Comparison of ENCODE assay signal across 8 cellular contexts in the genomic region with DNA sequence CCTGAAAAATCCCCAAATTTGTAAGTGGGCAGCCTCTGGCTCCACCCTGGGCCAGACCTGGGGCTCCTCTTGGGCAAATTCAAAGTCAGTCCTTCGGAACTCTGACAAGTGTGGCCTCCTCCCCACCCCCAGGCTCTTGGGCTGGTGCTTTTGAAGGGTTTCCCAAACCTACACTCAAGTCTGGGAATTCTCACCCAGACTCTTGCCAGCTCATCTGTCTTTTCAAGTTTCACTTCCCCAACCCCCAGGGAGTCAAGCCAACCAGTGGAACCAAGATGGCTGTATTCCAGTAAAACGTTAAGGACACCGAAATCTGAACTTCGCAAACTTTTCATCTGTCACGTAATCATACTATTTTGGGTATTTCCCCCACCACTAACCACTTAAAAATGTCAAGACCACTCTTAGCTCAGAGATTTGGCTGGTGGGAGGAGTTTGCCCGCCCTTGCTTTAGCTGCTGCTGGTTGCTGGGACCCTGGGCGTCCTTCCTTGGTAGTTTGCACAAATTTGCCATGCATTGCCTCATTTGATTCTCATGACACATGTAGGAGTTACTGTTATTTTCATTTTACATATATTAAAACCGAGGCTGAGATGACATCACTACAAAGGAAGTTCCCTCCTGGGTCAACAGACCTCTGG. TPM values are rescaled to one million over a fixed set of nuclear protein-coding genes. Genes with fewer than 3 reads are reported as not detected.
DNase-seq lines count a peak whose midpoint lies in the region; ATAC-seq, FAIRE-seq and TF ChIP-seq lines count a peak whose summit lies in the region.

No MANE protein-coding gene starts in this region.

- no peak overlapping the region for H2AFZ ChIP-seq in K562 (ENCODE audit: low read depth, low read length)
- peak overlapping the region; percentile 53 for H2AFZ ChIP-seq in osteoblast (ENCODE audit: low read length)

- in situ Hi-C loops in K562 (cut with MboI) = no loop called here

- H3K9me3 Mint-ChIP-seq in endothelial cell (ENCODE audit: unreplicated experiment) = no peaks in the 10 kb centered on the region

- H3K4me1 ChIP-seq in RWPE2 (ENCODE audit: insufficient read depth, poor library complexity, severe bottlenecking) (peaks cover 23% of the 10 kb centered on the region), K562 (replicated peaks in 1 of 2; ENCODE audit: control insufficient read depth in 2 of 2, insufficient read depth in 2 of 2, low read length in 2 of 2) (peaks cover 29 to 40% of the 10 kb centered on the region in 2 experiments; a peak in 4 of 5 replicates), osteoblast (ENCODE audit: insufficient read depth, low read length) (peaks cover 32% of the 10 kb centered on the region)

- TF ChIP-seq RAD21 in K562 (CRISPR knock-in tag; conservative IDR thresholded peaks at IDR 0.05 in 1 of 2, IDR thresholded peaks at IDR 0.05 in 1 of 2) = no peak

- H3K36me3 ChIP-seq in RWPE2 (ENCODE audit: low read depth) = peaks cover 40% of the 10 kb centered on the region
- peaks cover 55% of the 10 kb centered on the region for H3K36me3 ChIP-seq in K562 (ENCODE audit: control insufficient read depth, insufficient read depth, low read length)
- H3K36me3 ChIP-seq in osteoblast (ENCODE audit: insufficient read depth, low read length) = peaks cover 39% of the 10 kb centered on the region

- H3K9me1 ChIP-seq in K562 (ENCODE audit: control insufficient read depth, insufficient read depth, low read length) = no peaks in the 10 kb centered on the region

- H3K4me2 ChIP-seq in K562 (ENCODE audit: insufficient read depth, low read length) (no peak overlapping the region), osteoblast (ENCODE audit: insufficient read depth, low read length) (peak overlapping the region; percentile 32)

- H3K27ac ChIP-seq in RWPE2 (ENCODE audit: poor library complexity, severe bottlenecking) = peak overlapping the region; percentile 63
- H3K27ac ChIP-seq in K562 (ENCODE audit: extremely low read depth, low read depth, low read length) = peak overlapping the region; percentile 24; the same call in 1 of the 3 replicates
- peak overlapping the region; percentile 79 for H3K27ac ChIP-seq in osteoblast (ENCODE audit: low read depth, low read length)

- H3K36me3 Mint-ChIP-seq in endothelial cell (ENCODE audit: low read depth, unreplicated experiment) = peaks cover 18% of the 10 kb centered on the region

- POLR2A ChIA-PET in K562 (lab: Yijun Ruan, JAX) = interaction anchor here (0.7 to 7.4 kb wide), 6 partner anchors 7 to 275 kb away, joined by 3 to 141 read pairs (median 6); a partner anchor contains a TSS

- ATAC-seq in GM18867 (IDR thresholded peaks at IDR 0.05; ENCODE audit: unreplicated experiment) = peak; percentile 43
- peak; percentile 48 for ATAC-seq in HG02885 (IDR thresholded peaks at IDR 0.05; ENCODE audit: poor library complexity, unreplicated experiment)
- no peak for ATAC-seq in RWPE2 (ENCODE audit: low read depth)
- ATAC-seq in K562 = no peak

- DNase-seq in RWPE2 (ENCODE audit: low spot score) (no peak), K562 (ENCODE audit: extremely low read depth in 1 of 4, low spot score in 3 of 4) (no peak), osteoblast (ENCODE audit: insufficient read length, low spot score, missing footprints) (peak; percentile 82), foreskin melanocyte (no peak), NCI-H82 (lab: John Stamatoyannopoulos, UW) (no peak), endothelial cell (ENCODE audit: low spot score) (no peak)

- H3K4me1 Mint-ChIP-seq in endothelial cell (ENCODE audit: unreplicated experiment) = peaks cover 13% of the 10 kb centered on the region

- TF ChIP-seq EP300 in K562 (IDR thresholded peaks at IDR 0.05; ENCODE audit: low read length) = no peak

- CTCF ChIA-PET in K562 (lab: Yijun Ruan, JAX; ENCODE audit: low intra/inter-chr PET ratio) = no interaction called here

- H3K4me3 Mint-ChIP-seq in endothelial cell (ENCODE audit: unreplicated experiment) = no peak overlapping the region

- H3K79me2 ChIP-seq in K562 (ENCODE audit: control insufficient read depth, insufficient read depth, low read length) (peaks cover 31% of the 10 kb centered on the region), osteoblast (ENCODE audit: insufficient read depth, low read length) (peaks cover 16% of the 10 kb centered on the region)

- H3K9ac ChIP-seq in K562 (ENCODE audit: insufficient read depth in 1 of 2, low read depth in 2 of 2, low read length in 2 of 2) = no peak overlapping the region

- no TSS peak for BruUV-seq in K562 (replicated peaks; lab: Mats Ljungman, UMichigan)

- 63% methylated on average over 8 of the region's 8 CpGs for WGBS in K562 (ENCODE audit: insufficient coverage, low coverage, missing lambda C conversion rate)

- H3K27ac Mint-ChIP-seq in endothelial cell (ENCODE audit: unreplicated experiment) = no peak overlapping the region

- FAIRE-seq in K562 (lab: Jason Lieb, UNC) = no peak

- H3K27me3 Mint-ChIP-seq in endothelial cell (ENCODE audit: unreplicated experiment) = peaks cover 8% of the 10 kb centered on the region

- no peak for TF ChIP-seq POLR2A in K562 (conservative IDR thresholded peaks at IDR 0.05)

- H4K20me1 ChIP-seq in K562 (replicated peaks; ENCODE audit: control insufficient read depth, insufficient read depth, low read length) (peaks cover 24% of the 10 kb centered on the region), osteoblast (ENCODE audit: insufficient read depth, low read length) (peaks cover 16% of the 10 kb centered on the region)

- intact Hi-C loops in K562 (cut with micrococcal nuclease) = loop anchor here (2.0 kb wide), 1 partner anchor 18 kb away; no protein-coding TSS in a partner anchor

- H3K9me3 ChIP-seq in RWPE2 (ENCODE audit: severe bottlenecking) (no peaks in the 10 kb centered on the region), K562 (replicated peaks; ENCODE audit: control insufficient read depth, insufficient read depth, low read depth, low read length) (no peaks in the 10 kb centered on the region; the same call in 1 of the 2 replicates), osteoblast (ENCODE audit: low read depth, low read length) (no peaks in the 10 kb centered on the region)

- TF ChIP-seq CTCF in RWPE2 (IDR thresholded peaks at IDR 0.05; ENCODE audit: poor library complexity, severe bottlenecking) = no peak
- TF ChIP-seq CTCF in K562 (IDR thresholded peaks at IDR 0.05 in 2 of 3, conservative IDR thresholded peaks at IDR 0.05 in 1 of 3; ENCODE audit: insufficient read depth in 2 of 3, low read depth in 1 of 3, low read length in 3 of 3) = no peak
- TF ChIP-seq CTCF in osteoblast (IDR thresholded peaks at IDR 0.05; ENCODE audit: extremely low read depth, low read depth, low read length) = no peak
- no peak for TF ChIP-seq CTCF in endothelial cell (IDR thresholded peaks at IDR 0.05; ENCODE audit: unreplicated experiment)

- H3K4me3 ChIP-seq in RWPE2 (ENCODE audit: severe bottlenecking) (no peak overlapping the region), K562 (no peak overlapping the region), osteoblast (ENCODE audit: insufficient read depth, low read length) (peak overlapping the region; percentile 25)

- no peaks in the 10 kb centered on the region for H3K27me3 ChIP-seq in RWPE2 (ENCODE audit: insufficient read depth, poor library complexity, severe bottlenecking)
- no peaks in the 10 kb centered on the region for H3K27me3 ChIP-seq in K562 (ENCODE audit: control insufficient read depth in 2 of 2, insufficient read depth in 2 of 2, low read length in 2 of 2)
- no peaks in the 10 kb centered on the region for H3K27me3 ChIP-seq in osteoblast (ENCODE audit: insufficient read depth, low read length)

TF ChIP-seq in K562, 482 proteins besides CTCF, POLR2A, EP300 and RAD21 (continues in another document):
- no peak for TF ChIP-seq MIER1 (IDR thresholded peaks at IDR 0.05; ENCODE audit: low read depth)

RNA-seq across cellular contexts. Expression of a gene that starts 1.7 kb away (rescaled TPM):
- total RNA-seq in K562 (2011; cell fraction: chromatin; rRNA removed; ENCODE audit: low replicate concordance) = 0.44 and 2.2 TPM in 2 replicates
- 1.2 and 1.3 TPM in 2 replicates for total RNA-seq in K562 (2011; cell fraction: nucleolus; rRNA removed)
- total RNA-seq in K562 (2011; cell fraction: nucleoplasm; rRNA removed) = 0.88 and 1.1 TPM in 2 replicates
- total RNA-seq in K562 (2014; rRNA removed) (0.16 and 0.23 TPM in 2 replicates), K562 (2014; rRNA removed; fragmentation: Illumina TruSeq; extraction: Trizol) (0.06 and 0.11 TPM in 2 replicates), K562 (2015; rRNA removed; fragmentation: Illumina TruSeq; extraction: Trizol) (0.23 and 0.25 TPM in 2 replicates), K562 (2021) (0.62 and 0.72 TPM in 2 replicates), osteoblast (0.29 and 0.36 TPM in 2 replicates), endothelial cell (ENCODE audit: unreplicated experiment) (0.13 TPM)
- polyA plus RNA-seq in K562 (2011; rRNA removed) (0.08 and 0.10 TPM in 2 replicates), K562 (2014; fragmentation: Illumina TruSeq; extraction: Trizol) (0.04 and 0.26 TPM in 2 replicates), K562 (2014; fragmentation: Nextera tagmentation; extraction: Ambion mirVana) (under 1 TPM in 1 of 2 experiments, not detected in 1; 0.03 TPM), K562 (2014; rRNA removed) (0.16 and 0.26 TPM in 2 replicates)
- polyA plus RNA-seq in K562 (2011; cell fraction: cytosol; rRNA removed) = 0.03 and 0.33 TPM in 2 replicates
- 0.39 and 1.3 TPM in 2 replicates for polyA plus RNA-seq in K562 (2011; cell fraction: nucleus; rRNA removed)
- polyA plus RNA-seq in K562 (2012) = 0.30 and 0.71 TPM in 2 replicates
- 0.27 and 0.28 TPM in 2 replicates for polyA minus RNA-seq in K562 (2011; rRNA and poly(A)+ RNA removed)
- 0.73 and 0.86 TPM in 2 replicates for polyA minus RNA-seq in K562 (2011; cell fraction: cytosol; rRNA and poly(A)+ RNA removed)
- polyA minus RNA-seq in K562 (2011; cell fraction: nucleus; rRNA and poly(A)+ RNA removed) = 1.3 and 1.5 TPM in 2 replicates

RNA-seq across cellular contexts. Expression of a gene that starts 19.5 kb away (rescaled TPM):
- 44.0 and 75.1 TPM in 2 replicates for total RNA-seq in K562 (2011; cell fraction: chromatin; rRNA removed; ENCODE audit: low replicate concordance)
- total RNA-seq in K562 (2011; cell fraction: nucleolus; rRNA removed) = 40.9 and 43.2 TPM in 2 replicates
- 50.7 and 64.6 TPM in 2 replicates for total RNA-seq in K562 (2011; cell fraction: nucleoplasm; rRNA removed)
- total RNA-seq in K562 (2014; rRNA removed) (38.6 and 46.5 TPM in 2 replicates), K562 (2014; rRNA removed; fragmentation: Illumina TruSeq; extraction: Trizol) (9.5 and 12.4 TPM in 2 replicates), K562 (2015; rRNA removed; fragmentation: Illumina TruSeq; extraction: Trizol) (15.8 and 17.9 TPM in 2 replicates), K562 (2021) (33.9 and 35.2 TPM in 2 replicates), osteoblast (41.8 and 42.3 TPM in 2 replicates), endothelial cell (ENCODE audit: unreplicated experiment) (59.8 TPM)
- polyA plus RNA-seq in K562 (2011; rRNA removed) (28.8 and 35.2 TPM in 2 replicates), K562 (2014; fragmentation: Illumina TruSeq; extraction: Trizol) (25.9 and 30.9 TPM in 2 replicates), K562 (2014; fragmentation: Nextera tagmentation; extraction: Ambion mirVana) (1 to 10 TPM in 1 of 2 experiments, under 1 TPM in 1; 0.41 to 2.0 TPM), K562 (2014; rRNA removed) (29.3 and 36.1 TPM in 2 replicates)
- 33.7 and 78.6 TPM in 2 replicates for polyA plus RNA-seq in K562 (2011; cell fraction: cytosol; rRNA removed)
- 40.1 and 81.8 TPM in 2 replicates for polyA plus RNA-seq in K562 (2011; cell fraction: nucleus; rRNA removed)
- polyA plus RNA-seq in K562 (2012) = 28.0 and 45.2 TPM in 2 replicates
- polyA minus RNA-seq in K562 (2011; rRNA and poly(A)+ RNA removed) = 15.6 and 28.1 TPM in 2 replicates
- polyA minus RNA-seq in K562 (2011; cell fraction: cytosol; rRNA and poly(A)+ RNA removed) = 27.2 and 30.5 TPM in 2 replicates
- polyA minus RNA-seq in K562 (2011; cell fraction: nucleus; rRNA and poly(A)+ RNA removed) = 15.8 and 18.1 TPM in 2 replicates

Comparison
In these comparisons a context has a peak if more than half of its experiments do, and no peak if none do; other contexts are left out.
1. ATAC-seq: peak in GM18867 (single experiment) and HG02885 (single experiment); none in RWPE2 (single experiment) and K562 (single experiment).
2. H3K27ac ChIP-seq: peak in every context shown above with its lines; median percentile 79 in osteoblast; 63 in RWPE2; 24 in K562.